Comparison of ENCODE assay signal across 11 cellular contexts in the genomic region with DNA sequence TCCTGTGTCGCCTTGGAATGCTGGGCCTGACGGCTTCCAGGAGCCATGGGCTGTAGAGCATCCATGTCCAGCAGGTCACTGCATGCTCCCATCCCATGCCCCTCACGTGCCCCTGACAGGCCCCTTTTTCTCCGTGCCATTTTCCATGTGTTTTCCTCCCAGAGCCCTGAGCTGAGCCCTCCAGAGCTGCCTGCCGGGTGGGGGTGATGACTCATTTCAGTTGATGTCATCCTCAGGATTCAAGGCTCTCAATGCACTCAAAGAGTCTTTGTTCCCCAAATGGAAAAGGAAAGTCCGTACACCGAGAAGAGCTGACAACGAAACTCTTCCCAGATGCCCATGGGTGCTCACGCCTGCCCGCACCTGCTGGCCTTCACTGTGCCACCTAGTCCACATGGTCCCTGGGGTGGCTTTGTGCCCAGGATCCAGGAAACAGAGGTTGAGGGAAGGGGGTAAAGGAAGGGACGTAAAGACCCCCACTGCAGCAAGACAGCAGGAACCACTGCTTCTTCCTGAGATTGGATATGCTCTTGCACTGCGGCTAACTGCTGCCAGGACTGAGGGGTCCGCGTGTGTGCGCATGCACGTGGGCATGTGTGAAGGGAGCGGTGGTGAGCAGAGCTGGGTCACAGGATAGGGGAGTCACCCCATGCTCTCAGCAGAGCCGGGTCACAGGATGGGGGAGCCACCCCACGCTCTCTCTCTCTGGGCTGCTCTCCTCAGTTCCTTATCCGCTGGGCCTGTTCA. TPM values are rescaled to one million over a fixed set of nuclear protein-coding genes. Genes with fewer than 3 reads are reported as not detected.
DNase-seq lines count a peak whose midpoint lies in the region; ATAC-seq, FAIRE-seq and TF ChIP-seq lines count a peak whose summit lies in the region.
"Had no signal": no experiment of that assay in that cellular context is flagged by ENCODE, and none has a peak within 500 bp of the region (broad histone marks: within the 10 kb centered on the region; RNA-seq: fewer than 3 reads in every experiment).

No MANE protein-coding gene starts in this region.

- no peaks in the 10 kb centered on the region for H3K36me3 ChIP-seq in cardiac muscle cell
- no peaks in the 10 kb centered on the region for H3K36me3 ChIP-seq in skeletal muscle satellite cell (ENCODE audit: insufficient read depth, low read length)

- peak overlapping the region; percentile 58 for H3K4me2 ChIP-seq in skeletal muscle satellite cell (ENCODE audit: low read length)

- H3K9ac ChIP-seq in skeletal muscle satellite cell (ENCODE audit: low read depth, low read length): no peak overlapping the region

- no peaks in the 10 kb centered on the region for H3K9me3 ChIP-seq in cardiac muscle cell (ENCODE audit: low read depth)
- H3K9me3 ChIP-seq in skeletal muscle satellite cell (replicated peaks; ENCODE audit: low read length): no peaks in the 10 kb centered on the region

- no peak for ATAC-seq in GM21786 (IDR thresholded peaks at IDR 0.05; ENCODE audit: unreplicated experiment)
- ATAC-seq: activated CD8-positive, alpha-beta memory T cell treated with anti-CD3 and anti-CD28 coated beads, Interleukin-2, amount 10 ng/mL, durations not matched to agents 7 days and 5 days had no signal

- no peak for FAIRE-seq in GM12892 (lab: Jason Lieb, UNC)

- H3K4me1 ChIP-seq in cardiac muscle cell (ENCODE audit: low read depth) (no peaks in the 10 kb centered on the region), skeletal muscle satellite cell (ENCODE audit: control insufficient read depth, insufficient read depth, low read length) (peaks cover 13% of the 10 kb centered on the region)

- H3K27ac ChIP-seq in cardiac muscle cell: no peak overlapping the region

- H3K27me3 ChIP-seq in cardiac muscle cell: peaks cover 17% of the 10 kb centered on the region
- peaks cover 93% of the 10 kb centered on the region for H3K27me3 ChIP-seq in skeletal muscle satellite cell (ENCODE audit: control insufficient read depth, insufficient read depth, low read length)

- no peak for TF ChIP-seq CTCF in HFF-Myc (IDR thresholded peaks at IDR 0.05; ENCODE audit: low read depth, low read length, missing control alignments)
- no peak for TF ChIP-seq CTCF in cardiac muscle cell (IDR thresholded peaks at IDR 0.05; ENCODE audit: low read depth, low read length)

- H3K4me3 ChIP-seq in HFF-Myc (replicated peaks; ENCODE audit: low read depth, low read length) (no peak overlapping the region), cardiac muscle cell (no peak overlapping the region), skeletal muscle satellite cell (ENCODE audit: low read length) (no peak overlapping the region)

- TF ChIP-seq POLR2A in GM12892 (IDR thresholded peaks at IDR 0.05; ENCODE audit: low read depth, low read length): no peak

- DNase-seq in HFF-Myc (ENCODE audit: extremely low read depth, low read depth): peak; percentile 65
- peak; percentile 62 for DNase-seq in amniotic epithelial cell (ENCODE audit: low read depth)
- peak; percentile 34 to 79 for DNase-seq in cardiac muscle cell (ENCODE audit: low read depth in 1 of 2, low spot score in 1 of 2)
- no peak for DNase-seq in DMS79 (lab: John Stamatoyannopoulos, UW)
- no peak for DNase-seq in SW 1271 (lab: John Stamatoyannopoulos, UW)
- DNase-seq in GM12892 (ENCODE audit: insufficient read length): no peak
- DNase-seq: activated CD8-positive, alpha-beta memory T cell treated with anti-CD3 and anti-CD28 coated beads, Interleukin-2, amount 10 ng/mL, durations not matched to agents 7 days and 5 days; NCI-H748 treated with DMSO at 0.1 percent for 48 hours; stimulated activated CD4-positive, alpha-beta T cell treated with anti-CD3 and anti-CD28 coated beads, Interleukin-2, amount 100 ng/mL, for 48 hours had no signal

RNA-seq across cellular contexts. Expression of gene COL15A1, which starts 27.6 kb away (rescaled TPM):
- total RNA-seq in cardiac muscle cell: 0.39 and 0.74 TPM in 2 replicates
- 0.99 and 1.3 TPM in 2 replicates for polyA plus RNA-seq in cardiac muscle cell
- total RNA-seq in skeletal muscle satellite cell (2012; rRNA removed): 0.25 and 1.7 TPM in 2 replicates
- 0.06 TPM for polyA plus RNA-seq in GM12892 (2012; ENCODE audit: missing spikeins)

Comparison
In these comparisons a context has a peak if more than half of its experiments do, and no peak if none do; other contexts are left out.
1. DNase-seq: peak in HFF-Myc (single experiment), amniotic epithelial cell (single experiment) and cardiac muscle cell (2 of 2); none in DMS79 (single experiment), SW 1271 (0 of 2) and GM12892 (single experiment).